19 cellular contexts compared by ENCODE assay signal in genomic region chr10:22643116-22643515, GRCh38.
DNase-seq lines count a peak whose midpoint lies in the region; ATAC-seq and TF ChIP-seq lines count a peak whose summit lies in the region.
"Had no signal": no experiment of that assay in that cellular context is flagged by ENCODE, and none has a peak within 500 bp of the region (broad histone marks: within the 10 kb centered on the region; RNA-seq: fewer than 3 reads in every experiment).

No MANE protein-coding gene starts in this region.

- DNase-seq in CD4-positive, alpha-beta T cell, result no peak
- DNase-seq in activated CD4-positive, alpha-beta memory T cell treated with anti-CD3 and anti-CD28 coated beads for 36 hours, result no peak
- DNase-seq in mucosa of gallbladder (ENCODE audit: low spot score) (peak; percentile 63), endodermal cell (no peak), esophagus squamous epithelium (lab: John Stamatoyannopoulos, UW) (no peak)
- DNase-seq in central memory CD4-positive, alpha-beta T cell, result no peak
- DNase-seq: activated CD4-positive, alpha-beta T cell treated with anti-CD3 and anti-CD28 coated beads, Interleukin-2, amount 50 U/mL, for 4 hours; aorta; cerebellar nuclear complex; DMS 273 treated with DMSO at 0.1 percent for 48 hours; effector CD4-positive, alpha-beta T cell; HCEC 1CT; KG1; NCI-H1048; pancreas; sigmoid colon; stimulated activated CD4-positive, alpha-beta T cell treated with anti-CD3 and anti-CD28 coated beads, Interleukin-1b, Interleukin-23, amount 100 ng/mL, for 48 hours had no signal

- no peaks in the 10 kb centered on the region for H3K9me3 Mint-ChIP-seq in CD4-positive, alpha-beta T cell
- no peaks in the 10 kb centered on the region for H3K9me3 Mint-ChIP-seq in activated CD4-positive, alpha-beta memory T cell treated with anti-CD3 and anti-CD28 coated beads for 36 hours
- no peaks in the 10 kb centered on the region for H3K9me3 Mint-ChIP-seq in endodermal cell

- peaks cover 30% of the 10 kb centered on the region for H3K36me3 Mint-ChIP-seq in CD4-positive, alpha-beta T cell (ENCODE audit: low read depth)
- H3K36me3 Mint-ChIP-seq in activated CD4-positive, alpha-beta memory T cell treated with anti-CD3 and anti-CD28 coated beads for 36 hours, result peaks cover 6% of the 10 kb centered on the region
- no peaks in the 10 kb centered on the region for H3K36me3 Mint-ChIP-seq in endodermal cell (ENCODE audit: low read depth)

- TF ChIP-seq CTCF in CD4-positive, alpha-beta T cell (IDR thresholded peaks at IDR 0.05), result no peak
- TF ChIP-seq CTCF in endodermal cell (conservative IDR thresholded peaks at IDR 0.05) (no peak), esophagus squamous epithelium (IDR thresholded peaks at IDR 0.05) (no peak)

- POLR2A ChIA-PET in CD4-positive, alpha-beta T cell (lab: Charles Lee), result interaction anchor here (1.1 to 1.6 kb wide), 3 partner anchors 11 to 320 kb away, joined by 3 to 4 read pairs (median 4); no protein-coding TSS in a partner anchor
- POLR2A ChIA-PET in activated CD4-positive, alpha-beta memory T cell treated with anti-CD3 and anti-CD28 coated beads for 36 hours (lab: Charles Lee), result interaction anchor here (0.9 to 1.3 kb wide), 2 partner anchors 13 to 71 kb away, joined by 3 read pairs; no protein-coding TSS in a partner anchor

- H3K4me1 ChIP-seq in BLaER1 (peaks cover 38% of the 10 kb centered on the region), endodermal cell (ENCODE audit: control insufficient read depth, insufficient read depth, low read length) (peaks cover 2% of the 10 kb centered on the region), esophagus squamous epithelium (peaks cover 0 to 29% (median 16%) of the 10 kb centered on the region in 3 donors)

- no peaks in the 10 kb centered on the region for H3K27me3 Mint-ChIP-seq in CD4-positive, alpha-beta T cell
- H3K27me3 Mint-ChIP-seq in activated CD4-positive, alpha-beta memory T cell treated with anti-CD3 and anti-CD28 coated beads for 36 hours, result no peaks in the 10 kb centered on the region
- no peaks in the 10 kb centered on the region for H3K27me3 Mint-ChIP-seq in endodermal cell (ENCODE audit: insufficient read depth)

- peaks cover 52% of the 10 kb centered on the region for H4K20me1 ChIP-seq in BLaER1

- H3K4me3 ChIP-seq in BLaER1 (no peak overlapping the region), endodermal cell (ENCODE audit: low read length) (no peak overlapping the region), esophagus squamous epithelium (no peak overlapping the region)
- H3K4me3 ChIP-seq: pancreas, sigmoid colon, SK-N-MC had no signal

- WGBS in endodermal cell (ENCODE audit: insufficient coverage in 1 of 2, insufficient read length in 1 of 2), 2 experiments, result 94 to 100% methylated on average over 3 to 4 of the region's 4 CpGs
- WGBS in esophagus squamous epithelium, 2 donors, result 69 to 74% methylated on average over 4 of the region's 4 CpGs

- peak overlapping the region; percentile 54 for H3K4me3 Mint-ChIP-seq in CD4-positive, alpha-beta T cell
- no peak overlapping the region for H3K4me3 Mint-ChIP-seq in activated CD4-positive, alpha-beta memory T cell treated with anti-CD3 and anti-CD28 coated beads for 36 hours
- H3K4me3 Mint-ChIP-seq in endodermal cell, result no peak overlapping the region

- H3K27ac ChIP-seq in BLaER1, result no peak overlapping the region
- H3K27ac ChIP-seq in CD4-positive, alpha-beta T cell (ENCODE audit: low read depth, low read length), result no peak overlapping the region
- no peak overlapping the region for H3K27ac ChIP-seq in endodermal cell (ENCODE audit: low read depth, low read length)
- no peak overlapping the region for H3K27ac ChIP-seq in esophagus squamous epithelium
- H3K27ac ChIP-seq: pancreas, sigmoid colon, SK-N-MC had no signal

- no peak for ATAC-seq in CD4-positive, alpha-beta T cell (ENCODE audit: poor library complexity)
- ATAC-seq: pancreas had no signal

- peaks cover 4% of the 10 kb centered on the region; the same call in 1 of the 2 replicates for H3K9me3 ChIP-seq in BLaER1
- H3K9me3 ChIP-seq in CD4-positive, alpha-beta T cell (ENCODE audit: control insufficient read depth, low read length), result no peaks in the 10 kb centered on the region
- H3K9me3 ChIP-seq in endodermal cell (ENCODE audit: control insufficient read depth, low read length), result no peaks in the 10 kb centered on the region
- H3K9me3 ChIP-seq in esophagus squamous epithelium, result no peaks in the 10 kb centered on the region
- H3K9me3 ChIP-seq: pancreas, sigmoid colon had no signal

- H3K4me1 Mint-ChIP-seq in CD4-positive, alpha-beta T cell (ENCODE audit: low read depth), result peaks cover 90% of the 10 kb centered on the region
- H3K4me1 Mint-ChIP-seq in activated CD4-positive, alpha-beta memory T cell treated with anti-CD3 and anti-CD28 coated beads for 36 hours (ENCODE audit: low read depth), result peaks cover 77% of the 10 kb centered on the region
- peaks cover 42% of the 10 kb centered on the region for H3K4me1 Mint-ChIP-seq in endodermal cell

- H3K36me3 ChIP-seq in BLaER1 (0 out of 2 replicates have a peak, but pooled peaks cover 5% of the 10 kb centered on the region), endodermal cell (ENCODE audit: control insufficient read depth, insufficient read depth, low read length) (no peaks in the 10 kb centered on the region), esophagus squamous epithelium (no peaks in the 10 kb centered on the region)
- H3K36me3 ChIP-seq: pancreas, sigmoid colon had no signal

- H3K9ac ChIP-seq in BLaER1, result no peak overlapping the region
- H3K9ac ChIP-seq in endodermal cell (ENCODE audit: extremely low read depth, low read length, poor library complexity, severe bottlenecking), result no peak overlapping the region

- H3K27ac Mint-ChIP-seq in CD4-positive, alpha-beta T cell, result peak overlapping the region; percentile 79
- peak overlapping the region; percentile 71 for H3K27ac Mint-ChIP-seq in activated CD4-positive, alpha-beta memory T cell treated with anti-CD3 and anti-CD28 coated beads for 36 hours
- H3K27ac Mint-ChIP-seq in endodermal cell, result no peak overlapping the region

- CTCF ChIA-PET in CD4-positive, alpha-beta T cell (lab: Charles Lee), result no interaction called here
- CTCF ChIA-PET in activated CD4-positive, alpha-beta memory T cell treated with anti-CD3 and anti-CD28 coated beads for 36 hours (lab: Charles Lee), result interaction anchor here (0.7 kb wide), 1 partner anchor 23 kb away, joined by 3 read pairs; no protein-coding TSS in a partner anchor

- no peak for TF ChIP-seq POLR2A in esophagus squamous epithelium (IDR thresholded peaks at IDR 0.05)

- H3K27me3 ChIP-seq in BLaER1, result no peaks in the 10 kb centered on the region
- H3K27me3 ChIP-seq in CD4-positive, alpha-beta T cell (ENCODE audit: control insufficient read depth, insufficient read depth, low read length), result no peaks in the 10 kb centered on the region
- H3K27me3 ChIP-seq in endodermal cell (ENCODE audit: control insufficient read depth, insufficient read depth, low read length, poor library complexity, severe bottlenecking), result no peaks in the 10 kb centered on the region
- no peaks in the 10 kb centered on the region for H3K27me3 ChIP-seq in esophagus squamous epithelium
- H3K27me3 ChIP-seq: pancreas, sigmoid colon had no signal

- intact Hi-C loops in CD4-positive, alpha-beta T cell (cut with DNase I, micrococcal nuclease), result no loop called here
- intact Hi-C loops in activated CD4-positive, alpha-beta memory T cell treated with anti-CD3 and anti-CD28 coated beads for 36 hours (cut with micrococcal nuclease), result no loop called here
- intact Hi-C loops in esophagus squamous epithelium (cut with DNase I), result no loop called here

- peak overlapping the region; percentile 55; the same call in 1 of the 2 replicates for H3K4me2 ChIP-seq in BLaER1
